In the genomic region with DNA sequence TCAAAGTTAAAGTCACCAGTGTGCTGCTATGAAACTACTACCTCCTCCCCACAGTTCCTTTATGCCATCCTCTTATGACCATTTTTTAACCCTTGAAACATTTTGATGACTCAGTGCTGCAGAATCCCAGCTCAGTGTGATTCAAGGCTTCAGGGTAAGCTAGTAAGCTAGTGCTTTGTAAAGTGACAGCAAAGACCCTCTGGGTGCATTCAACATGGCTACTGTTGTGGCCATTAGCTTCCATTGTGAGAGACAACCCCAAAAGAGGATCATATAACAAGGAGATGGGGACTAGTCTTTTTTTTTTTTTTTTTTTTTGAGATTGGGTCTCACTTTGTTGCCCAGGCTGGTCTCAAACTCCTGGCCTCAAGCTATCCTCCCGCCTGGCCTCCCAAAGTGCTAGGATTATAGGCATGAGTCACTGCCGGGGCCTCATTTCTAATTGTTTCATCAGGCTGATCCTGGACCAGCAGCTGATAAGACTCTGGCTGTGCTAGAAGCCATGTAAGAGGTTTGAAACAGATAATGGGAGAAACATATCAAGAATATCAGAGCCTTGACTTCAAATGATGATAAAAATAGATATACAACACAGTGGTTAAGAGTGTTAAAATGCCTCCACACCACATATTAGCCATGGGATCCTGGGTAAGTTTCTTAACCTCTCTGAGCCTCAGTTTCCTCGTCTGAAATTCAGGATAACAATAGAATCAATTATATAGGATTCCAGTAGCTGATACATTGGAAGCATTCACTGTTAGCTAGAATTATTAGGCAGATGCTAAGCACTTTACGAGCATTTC, we compare ENCODE assay signal across 11 cellular contexts.
DNase-seq lines count a peak whose midpoint lies in the region; ATAC-seq, FAIRE-seq and TF ChIP-seq lines count a peak whose summit lies in the region.
"Had no signal": no experiment of that assay in that cellular context is flagged by ENCODE, and none has a peak within 500 bp of the region (broad histone marks: within the 10 kb centered on the region; RNA-seq: fewer than 3 reads in every experiment).

No MANE protein-coding gene starts in this region.

- H3K27ac Mint-ChIP-seq in CD4-positive, alpha-beta T cell, result no peak overlapping the region
- H3K27ac Mint-ChIP-seq: T-helper 17 cell had no signal

- no peaks in the 10 kb centered on the region for H3K36me3 Mint-ChIP-seq in CD4-positive, alpha-beta T cell (ENCODE audit: low read depth)

- no peaks in the 10 kb centered on the region for H4K20me1 ChIP-seq in fibroblast of lung (ENCODE audit: control insufficient read depth, extremely low read depth, insufficient read depth, low read length)
- H4K20me1 ChIP-seq in hepatocyte (ENCODE audit: insufficient read depth, poor library complexity, severe bottlenecking), result no peaks in the 10 kb centered on the region

- no peak for FAIRE-seq in A549 (lab: Jason Lieb, UNC)

- H3K27ac ChIP-seq in A549, result peak overlapping the region; percentile 54 to 92
- no peak overlapping the region for H3K27ac ChIP-seq in fibroblast of lung (ENCODE audit: insufficient read depth, low read length)
- H3K27ac ChIP-seq in CD4-positive, alpha-beta T cell (ENCODE audit: low read depth, low read length), result no peak overlapping the region
- H3K27ac ChIP-seq in hepatocyte, result no peak overlapping the region

- no peak; a peak in 1 of 5 replicates for TF ChIP-seq EP300 in A549 (IDR thresholded peaks at IDR 0.05)

- H3K9me3 Mint-ChIP-seq in CD4-positive, alpha-beta T cell, result no peaks in the 10 kb centered on the region

- TF ChIP-seq RAD21 in A549 (conservative IDR thresholded peaks at IDR 0.05 in 1 of 2, IDR thresholded peaks at IDR 0.05 in 1 of 2), result no peak

- peak; percentile 23 to 48; a peak in 3 of 6 replicates for ATAC-seq in A549
- ATAC-seq in CD4-positive, alpha-beta T cell (ENCODE audit: poor library complexity), result no peak
- ATAC-seq in GM21576 (IDR thresholded peaks at IDR 0.05; ENCODE audit: unreplicated experiment), result no peak
- ATAC-seq: T-helper 17 cell had no signal

- H3K27me3 Mint-ChIP-seq in CD4-positive, alpha-beta T cell, result no peaks in the 10 kb centered on the region

- H3K4me1 ChIP-seq in A549 (peaks cover 59% of the 10 kb centered on the region), fibroblast of lung (ENCODE audit: control insufficient read depth, extremely low read depth, insufficient read depth, low read length) (peaks cover 38% of the 10 kb centered on the region), hepatocyte (ENCODE audit: insufficient read depth) (peaks cover 36% of the 10 kb centered on the region)

- WGBS in A549 (ENCODE audit: missing lambda C conversion rate), result 64% methylated on average over 4 of the region's 4 CpGs
- 66% methylated on average over 4 of the region's 4 CpGs for WGBS in hepatocyte (ENCODE audit: low lambda C conversion rate, missing lambda C conversion rate)

- H3K4me2 ChIP-seq in A549 (peak overlapping the region; percentile 59), fibroblast of lung (ENCODE audit: extremely low read depth, insufficient read depth, low read length) (peak overlapping the region; percentile 41), hepatocyte (no peak overlapping the region)

- TF ChIP-seq CTCF in A549 (IDR thresholded peaks at IDR 0.05) (no peak), fibroblast of lung (conservative IDR thresholded peaks at IDR 0.05 in 1 of 2, IDR thresholded peaks at IDR 0.05 in 1 of 2; ENCODE audit: low read depth in 1 of 2, low read length in 2 of 2) (no peak), hepatocyte (IDR thresholded peaks at IDR 0.05; ENCODE audit: poor library complexity) (no peak)
- no peak for TF ChIP-seq CTCF in CD4-positive, alpha-beta T cell (IDR thresholded peaks at IDR 0.05)

- peaks cover 2% of the 10 kb centered on the region for H3K79me2 ChIP-seq in fibroblast of lung (ENCODE audit: control insufficient read depth, insufficient read depth, low read length)
- no peaks in the 10 kb centered on the region for H3K79me2 ChIP-seq in hepatocyte

- POLR2A ChIA-PET in A549 (lab: Yijun Ruan, JAX), result interaction anchor here (0.6 to 0.8 kb wide), 2 partner anchors 66 to 122 kb away, joined by 3 to 8 read pairs; a partner anchor contains a TSS
- POLR2A ChIA-PET in CD4-positive, alpha-beta T cell (lab: Charles Lee), result interaction anchor here (1.2 to 1.6 kb wide), 2 partner anchors 18 to 66 kb away, joined by 3 to 5 read pairs; a partner anchor contains a TSS

- no peak overlapping the region for H3K9ac ChIP-seq in fibroblast of lung (ENCODE audit: insufficient read depth, low read length)

- CTCF ChIA-PET in A549 (lab: Yijun Ruan, JAX), result interaction anchor here (0.9 to 14.1 kb wide), 14 partner anchors 8 to 101 kb away, joined by 3 to 148 read pairs (median 4); a partner anchor contains a TSS
- CTCF ChIA-PET in CD4-positive, alpha-beta T cell (lab: Charles Lee), result no interaction called here

- H3K36me3 ChIP-seq in fibroblast of lung (ENCODE audit: control insufficient read depth, insufficient read depth, low read length) (no peaks in the 10 kb centered on the region), hepatocyte (replicated peaks; ENCODE audit: insufficient read depth, low read depth) (no peaks in the 10 kb centered on the region)

- H3K4me1 Mint-ChIP-seq in CD4-positive, alpha-beta T cell (ENCODE audit: low read depth), result no peaks in the 10 kb centered on the region

- peak in 1 of 2 experiments; percentile 52 for DNase-seq in A549 (ENCODE audit: low read depth in 1 of 2, low spot score in 1 of 2)
- DNase-seq in HT1080 (ENCODE audit: low read depth), result peak; percentile 93
- peak; percentile 22 to 37 for DNase-seq in SW 1271 (lab: John Stamatoyannopoulos, UW)
- DNase-seq in fibroblast of lung (ENCODE audit: low read depth in 2 of 2), result peak; percentile 78 to 82
- no peak for DNase-seq in activated CD4-positive, CD25-positive, alpha-beta regulatory T cell (lab: John Stamatoyannopoulos, UW)
- no peak for DNase-seq in CD4-positive, alpha-beta T cell
- DNase-seq in hepatocyte (ENCODE audit: low spot score), result no peak
- DNase-seq: hippocampal formation, NCI-H345, T-helper 17 cell had no signal

- intact Hi-C loops in CD4-positive, alpha-beta T cell (cut with DNase I, micrococcal nuclease), result no loop called here

- H3K4me3 ChIP-seq in A549 (no peak overlapping the region), fibroblast of lung (replicated peaks in 1 of 4; ENCODE audit: control extremely low read depth in 1 of 4, insufficient read depth in 1 of 4, low read depth in 3 of 4, low read length in 4 of 4) (no peak overlapping the region), hepatocyte (no peak overlapping the region)

- no peaks in the 10 kb centered on the region for H3K9me2 ChIP-seq in hepatocyte (replicated peaks; ENCODE audit: insufficient read depth)

- no peak for TF ChIP-seq POLR2A in A549 (IDR thresholded peaks at IDR 0.05; ENCODE audit: low read length)

- H3K9me3 ChIP-seq in A549 (no peaks in the 10 kb centered on the region), fibroblast of lung (ENCODE audit: control insufficient read depth, insufficient read depth, low read depth, low read length) (no peaks in the 10 kb centered on the region), hepatocyte (ENCODE audit: low read depth) (no peaks in the 10 kb centered on the region)
- no peaks in the 10 kb centered on the region for H3K9me3 ChIP-seq in CD4-positive, alpha-beta T cell (ENCODE audit: control insufficient read depth, low read length)

- H3K27me3 ChIP-seq in fibroblast of lung (ENCODE audit: control insufficient read depth, insufficient read depth, low read length), result no peaks in the 10 kb centered on the region
- no peaks in the 10 kb centered on the region for H3K27me3 ChIP-seq in CD4-positive, alpha-beta T cell (ENCODE audit: control insufficient read depth, insufficient read depth, low read length)
- H3K27me3 ChIP-seq in hepatocyte, result no peaks in the 10 kb centered on the region

- H2AFZ ChIP-seq in fibroblast of lung (ENCODE audit: low read length) (no peak overlapping the region), hepatocyte (no peak overlapping the region)

- H3K4me3 Mint-ChIP-seq in CD4-positive, alpha-beta T cell, result no peak overlapping the region
- H3K4me3 Mint-ChIP-seq: T-helper 17 cell had no signal

TF ChIP-seq in A549, 52 proteins besides CTCF, POLR2A, EP300 and RAD21:
- TF ChIP-seq EHF (CRISPR knock-in tag; IDR thresholded peaks at IDR 0.05) (no peak), MAFK (IDR thresholded peaks at IDR 0.05; ENCODE audit: partially characterized antibody) (peak; percentile 62), FOSL2 (IDR thresholded peaks at IDR 0.05) (no peak), FOSL2 (CRISPR knock-in tag; IDR thresholded peaks at IDR 0.05) (peak; percentile 53; the same call in 1 of the 2 replicates), JUNB (IDR thresholded peaks at IDR 0.05) (peak; percentile 25; the same call in 1 of the 2 replicates)

Comparison
In these comparisons a context has a peak if more than half of its experiments do, and no peak if none do; other contexts are left out.
1. ATAC-seq: peak in A549 (2 of 2); none in CD4-positive, alpha-beta T cell (single experiment) and GM21576 (single experiment).
2. DNase-seq: peak in HT1080 (single experiment), SW 1271 (2 of 2) and fibroblast of lung (2 of 2); none in activated CD4-positive, CD25-positive, alpha-beta regulatory T cell (0 of 4), CD4-positive, alpha-beta T cell (0 of 10) and hepatocyte (single experiment).
3. H3K27ac ChIP-seq: peak in A549 (2 of 2); none in fibroblast of lung (single experiment), CD4-positive, alpha-beta T cell (single experiment) and hepatocyte (single experiment).